ENCODE assay signal across 14 cellular contexts in genomic region chr2:216799873-216800421, GRCh38. TPM values are rescaled to one million over a fixed set of nuclear protein-coding genes. Genes with fewer than 3 reads are reported as not detected.
DNase-seq lines count a peak whose midpoint lies in the region; ATAC-seq and TF ChIP-seq lines count a peak whose summit lies in the region.
"Had no signal": no experiment of that assay in that cellular context is flagged by ENCODE, and none has a peak within 500 bp of the region (broad histone marks: within the 10 kb centered on the region; RNA-seq: fewer than 3 reads in every experiment).

No MANE protein-coding gene starts in this region.

- H3K36me3 ChIP-seq in body of pancreas (replicated peaks in 1 of 2; ENCODE audit: insufficient read depth in 1 of 2, low read depth in 2 of 2) (no peaks in the 10 kb centered on the region), HAP-1 (replicated peaks) (no peaks in the 10 kb centered on the region)
- H3K36me3 ChIP-seq: brain microvascular endothelial cell had no signal

- H3K4me1 Mint-ChIP-seq in stimulated activated effector memory CD8-positive, alpha-beta T cell treated with anti-CD3 and anti-CD28 coated beads, Interleukin-12 subunit alpha, Interleukin-12 subunit beta, amount 100 ng/mL, for 72 hours: no peaks in the 10 kb centered on the region
- no peaks in the 10 kb centered on the region for H3K4me1 Mint-ChIP-seq in activated T-cell treated with anti-CD3 and anti-CD28 coated beads, Interleukin-2, amount 50 U/mL, for 4 hours (ENCODE audit: low read depth)
- H3K4me1 Mint-ChIP-seq in activated T-helper 2 cell treated with anti-CD3 and anti-CD28 coated beads, Interferon-gamma antibody, Interleukin-2, Interleukin-4, amounts not matched to agents 10 μg/mL and 5 μg/mL and 100 μg/mL, durations not matched to agents 14 hours and 24 hours and 36 hours (ENCODE audit: low read depth): peaks cover 2% of the 10 kb centered on the region
- H3K4me1 Mint-ChIP-seq: GM23338 had no signal

- H3K27me3 Mint-ChIP-seq in activated T-cell treated with anti-CD3 and anti-CD28 coated beads, Interleukin-2, amount 50 U/mL, for 4 hours (ENCODE audit: low read depth): no peaks in the 10 kb centered on the region
- H3K27me3 Mint-ChIP-seq in activated T-helper 2 cell treated with anti-CD3 and anti-CD28 coated beads, Interferon-gamma antibody, Interleukin-2, Interleukin-4, amounts not matched to agents 10 μg/mL and 5 μg/mL and 100 μg/mL, durations not matched to agents 14 hours and 24 hours and 36 hours (ENCODE audit: low read depth): no peaks in the 10 kb centered on the region

- H3K9me3 ChIP-seq in body of pancreas: no peaks in the 10 kb centered on the region
- no peaks in the 10 kb centered on the region for H3K9me3 ChIP-seq in HAP-1

- H3K27ac ChIP-seq in body of pancreas: no peak overlapping the region
- H3K27ac ChIP-seq: brain microvascular endothelial cell had no signal

- H3K27ac Mint-ChIP-seq in stimulated activated effector memory CD8-positive, alpha-beta T cell treated with anti-CD3 and anti-CD28 coated beads, Interleukin-12 subunit alpha, Interleukin-12 subunit beta, amount 100 ng/mL, for 72 hours: no peak overlapping the region
- no peak overlapping the region for H3K27ac Mint-ChIP-seq in activated T-helper 2 cell treated with anti-CD3 and anti-CD28 coated beads, Interferon-gamma antibody, Interleukin-2, Interleukin-4, amounts not matched to agents 10 μg/mL and 5 μg/mL and 100 μg/mL, durations not matched to agents 14 hours and 24 hours and 36 hours
- H3K27ac Mint-ChIP-seq: GM23338 had no signal

- no peak for TF ChIP-seq CTCF in body of pancreas (IDR thresholded peaks at IDR 0.05)

- H3K4me3 Mint-ChIP-seq in stimulated activated effector memory CD8-positive, alpha-beta T cell treated with anti-CD3 and anti-CD28 coated beads, Interleukin-12 subunit alpha, Interleukin-12 subunit beta, amount 100 ng/mL, for 72 hours: no peak overlapping the region
- H3K4me3 Mint-ChIP-seq in activated T-cell treated with anti-CD3 and anti-CD28 coated beads, Interleukin-2, amount 50 U/mL, for 4 hours: no peak overlapping the region
- no peak overlapping the region for H3K4me3 Mint-ChIP-seq in activated T-helper 2 cell treated with anti-CD3 and anti-CD28 coated beads, Interferon-gamma antibody, Interleukin-2, Interleukin-4, amounts not matched to agents 10 μg/mL and 5 μg/mL and 100 μg/mL, durations not matched to agents 14 hours and 24 hours and 36 hours (ENCODE audit: low read depth)
- H3K4me3 Mint-ChIP-seq: CD4-positive, alpha-beta memory T cell; GM23338 had no signal

- TF ChIP-seq POLR2A in body of pancreas (IDR thresholded peaks at IDR 0.05): no peak

- DNase-seq in GOT3 (lab: John Stamatoyannopoulos, UW) (peak; percentile 5), body of pancreas (peak in 1 of 4 donors; percentile 20), iris pigment epithelial cell (ENCODE audit: low read depth) (peak; percentile 36), NCI-H146 (lab: John Stamatoyannopoulos, UW) (no peak), HAP-1 (ENCODE audit: low spot score in 2 of 2) (no peak)
- no peak for DNase-seq in stimulated activated effector memory CD8-positive, alpha-beta T cell treated with anti-CD3 and anti-CD28 coated beads, Interleukin-12 subunit alpha, Interleukin-12 subunit beta, amount 100 ng/mL, for 72 hours (ENCODE audit: low spot score in 2 of 2)
- DNase-seq in activated T-cell treated with anti-CD3 and anti-CD28 coated beads, Interleukin-2, amount 50 U/mL, for 4 hours: no peak
- DNase-seq in activated T-helper 2 cell treated with anti-CD3 and anti-CD28 coated beads, Interferon-gamma antibody, Interleukin-2, Interleukin-4, amounts not matched to agents 10 μg/mL and 5 μg/mL and 100 μg/mL, durations not matched to agents 14 hours and 24 hours and 36 hours (ENCODE audit: low spot score): no peak
- DNase-seq: brain microvascular endothelial cell; CD4-positive, alpha-beta memory T cell; KG1 had no signal

- intact Hi-C loops in body of pancreas (cut with DNase I): no loop called here
- intact Hi-C loops in activated T-helper 2 cell treated with anti-CD3 and anti-CD28 coated beads, Interferon-gamma antibody, Interleukin-2, Interleukin-4, amounts not matched to agents 10 μg/mL and 5 μg/mL and 100 μg/mL, durations not matched to agents 14 hours and 24 hours and 36 hours (cut with micrococcal nuclease): no loop called here

- H3K4me3 ChIP-seq in body of pancreas (no peak overlapping the region), HAP-1 (no peak overlapping the region)
- H3K4me3 ChIP-seq: GM23338 had no signal

- H3K36me3 Mint-ChIP-seq in stimulated activated effector memory CD8-positive, alpha-beta T cell treated with anti-CD3 and anti-CD28 coated beads, Interleukin-12 subunit alpha, Interleukin-12 subunit beta, amount 100 ng/mL, for 72 hours: no peaks in the 10 kb centered on the region
- no peaks in the 10 kb centered on the region for H3K36me3 Mint-ChIP-seq in activated T-cell treated with anti-CD3 and anti-CD28 coated beads, Interleukin-2, amount 50 U/mL, for 4 hours (ENCODE audit: insufficient read depth)
- no peaks in the 10 kb centered on the region for H3K36me3 Mint-ChIP-seq in activated T-helper 2 cell treated with anti-CD3 and anti-CD28 coated beads, Interferon-gamma antibody, Interleukin-2, Interleukin-4, amounts not matched to agents 10 μg/mL and 5 μg/mL and 100 μg/mL, durations not matched to agents 14 hours and 24 hours and 36 hours (ENCODE audit: low read depth)
- H3K36me3 Mint-ChIP-seq: CD4-positive, alpha-beta memory T cell had no signal

- ATAC-seq in body of pancreas: peak; percentile 48
- ATAC-seq in stimulated activated effector memory CD8-positive, alpha-beta T cell treated with anti-CD3 and anti-CD28 coated beads, Interleukin-12 subunit alpha, Interleukin-12 subunit beta, amount 100 ng/mL, for 72 hours: peak; percentile 38
- ATAC-seq in activated T-cell treated with anti-CD3 and anti-CD28 coated beads, Interleukin-2, amount 50 U/mL, for 4 hours: no peak
- ATAC-seq: GM23338, Panc1 had no signal

- H3K4me1 ChIP-seq in body of pancreas (no peaks in the 10 kb centered on the region), HAP-1 (no peaks in the 10 kb centered on the region)

- in situ Hi-C loops in HAP-1 (cut with MboI; ENCODE audit: low sequenced_read_pairs): no loop called here

- 87 to 90% methylated on average over 3 of the region's 3 CpGs for WGBS in body of pancreas, 2 donors

- H3K9me3 Mint-ChIP-seq in stimulated activated effector memory CD8-positive, alpha-beta T cell treated with anti-CD3 and anti-CD28 coated beads, Interleukin-12 subunit alpha, Interleukin-12 subunit beta, amount 100 ng/mL, for 72 hours: no peaks in the 10 kb centered on the region
- H3K9me3 Mint-ChIP-seq in activated T-cell treated with anti-CD3 and anti-CD28 coated beads, Interleukin-2, amount 50 U/mL, for 4 hours: no peaks in the 10 kb centered on the region
- H3K9me3 Mint-ChIP-seq in activated T-helper 2 cell treated with anti-CD3 and anti-CD28 coated beads, Interferon-gamma antibody, Interleukin-2, Interleukin-4, amounts not matched to agents 10 μg/mL and 5 μg/mL and 100 μg/mL, durations not matched to agents 14 hours and 24 hours and 36 hours: no peaks in the 10 kb centered on the region
- H3K9me3 Mint-ChIP-seq: GM23338 had no signal

- H3K27me3 ChIP-seq in body of pancreas (no peaks in the 10 kb centered on the region), HAP-1 (ENCODE audit: low read depth) (no peaks in the 10 kb centered on the region)
- H3K27me3 ChIP-seq: brain microvascular endothelial cell had no signal

RNA-seq across cellular contexts. Expression of gene TNP1, which starts 59.9 kb away (rescaled TPM):
- not detected for total RNA-seq in body of pancreas
- not detected for total RNA-seq in activated T-cell treated with anti-CD3 and anti-CD28 coated beads, Interleukin-2, amount 50 U/mL, for 4 hours
- not detected in 2 replicates for total RNA-seq in activated T-helper 2 cell treated with anti-CD3 and anti-CD28 coated beads, Interferon-gamma antibody, Interleukin-2, Interleukin-4, amounts not matched to agents 10 μg/mL and 5 μg/mL and 100 μg/mL, durations not matched to agents 14 hours and 24 hours and 36 hours
- total RNA-seq: CD4-positive, alpha-beta memory T cell; GM23338; lower leg skin had no signal

Comparison
In these comparisons a context has a peak if more than half of its experiments do, and no peak if none do; other contexts are left out.
1. DNase-seq: peak in GOT3 (single experiment) and iris pigment epithelial cell (single experiment); none in stimulated activated effector memory CD8-positive, alpha-beta T cell treated with anti-CD3 and anti-CD28 coated beads, Interleukin-12 subunit alpha, Interleukin-12 subunit beta, amount 100 ng/mL, for 72 hours (0 of 2), activated T-cell treated with anti-CD3 and anti-CD28 coated beads, Interleukin-2, amount 50 U/mL, for 4 hours (single experiment), NCI-H146 (single experiment), HAP-1 (0 of 2) and activated T-helper 2 cell treated with anti-CD3 and anti-CD28 coated beads, Interferon-gamma antibody, Interleukin-2, Interleukin-4, amounts not matched to agents 10 μg/mL and 5 μg/mL and 100 μg/mL, durations not matched to agents 14 hours and 24 hours and 36 hours (single experiment).
2. ATAC-seq: peak in body of pancreas (single experiment) and stimulated activated effector memory CD8-positive, alpha-beta T cell treated with anti-CD3 and anti-CD28 coated beads, Interleukin-12 subunit alpha, Interleukin-12 subunit beta, amount 100 ng/mL, for 72 hours (single experiment); none in activated T-cell treated with anti-CD3 and anti-CD28 coated beads, Interleukin-2, amount 50 U/mL, for 4 hours (0 of 2).